ENCODE assay signal across 8 cellular contexts in the genomic region with DNA sequence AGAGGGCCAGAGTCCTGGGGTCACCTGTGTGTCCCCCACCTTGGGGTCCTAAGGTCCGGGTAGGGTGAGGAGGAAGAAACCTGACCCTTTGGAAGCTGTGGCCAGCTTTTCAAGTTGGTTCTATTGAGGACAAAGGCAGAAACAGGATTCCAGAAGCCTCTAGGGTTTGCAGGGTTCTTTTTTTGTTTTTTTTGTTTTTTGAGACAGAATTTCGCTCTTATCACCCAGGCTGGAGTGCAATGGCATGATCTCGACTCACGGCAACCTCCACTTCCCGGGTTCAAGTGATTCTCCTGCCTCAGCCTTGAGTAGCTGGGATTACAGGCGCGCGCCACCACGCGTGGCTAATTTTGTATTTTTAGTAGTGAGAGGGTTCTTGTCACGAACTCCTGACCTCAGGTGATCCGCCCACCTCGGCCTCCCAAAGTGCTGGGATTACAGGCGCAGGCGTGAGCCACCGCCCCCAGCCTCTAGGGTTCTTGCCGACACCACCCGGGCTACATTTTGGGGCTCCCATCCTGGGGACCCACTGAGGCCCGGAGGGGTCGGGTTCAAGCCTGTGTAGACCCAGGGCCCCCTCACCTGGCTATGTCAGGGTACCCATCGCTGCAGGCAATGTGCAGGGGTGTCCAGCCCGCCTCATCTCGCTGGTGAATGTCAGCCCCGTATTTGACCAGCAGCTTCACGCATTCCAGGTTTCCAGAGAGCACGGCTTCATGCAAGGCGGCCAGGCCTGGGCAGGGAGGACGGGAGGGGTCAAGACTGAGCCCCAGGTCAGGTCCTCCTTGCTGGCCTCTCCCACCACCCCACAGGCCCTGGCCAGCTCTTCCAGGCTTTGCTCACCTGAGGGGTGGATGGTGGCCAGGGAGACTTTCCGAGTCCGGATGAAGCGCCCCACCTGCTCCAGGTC. TPM values are rescaled to one million over a fixed set of nuclear protein-coding genes. Genes with fewer than 3 reads are reported as not detected.
DNase-seq lines count a peak whose midpoint lies in the region; ATAC-seq and TF ChIP-seq lines count a peak whose summit lies in the region.

No MANE protein-coding gene starts in this region.

- H3K4me3 ChIP-seq in ascending aorta, result peak overlapping the region; percentile 77 to 92
- peak overlapping the region; percentile 46 for H3K4me3 ChIP-seq in lower leg skin (ENCODE audit: low read depth, poor library complexity, severe bottlenecking)
- peak overlapping the region; percentile 69 to 85 for H3K4me3 ChIP-seq in tibial artery

- TF ChIP-seq CTCF in ascending aorta (IDR thresholded peaks at IDR 0.05) (no peak), lower leg skin (IDR thresholded peaks at IDR 0.05) (no peak), tibial artery (IDR thresholded peaks at IDR 0.05) (no peak)

- no peaks in the 10 kb centered on the region for H3K9me3 ChIP-seq in ascending aorta
- no peaks in the 10 kb centered on the region for H3K9me3 ChIP-seq in tibial artery

- no peak overlapping the region for H3K27ac Mint-ChIP-seq in activated T-cell treated with anti-CD3 and anti-CD28 coated beads, Interleukin-2, amount 50 U/mL, for 72 hours

- H3K4me3 Mint-ChIP-seq in activated T-cell treated with anti-CD3 and anti-CD28 coated beads, Interleukin-2, amount 50 U/mL, for 72 hours, result peak overlapping the region; percentile 85 to 89

- TF ChIP-seq POLR2A in lower leg skin (IDR thresholded peaks at IDR 0.05), result no peak

- H3K9me3 Mint-ChIP-seq in activated T-cell treated with anti-CD3 and anti-CD28 coated beads, Interleukin-2, amount 50 U/mL, for 72 hours, result no peaks in the 10 kb centered on the region

- H3K4me1 ChIP-seq in ascending aorta, result peaks cover 16 to 22% of the 10 kb centered on the region in 2 donors
- peaks cover 0 to 32% (median 22%) of the 10 kb centered on the region in 4 donors for H3K4me1 ChIP-seq in tibial artery

- DNase-seq in activated T-cell treated with anti-CD3 and anti-CD28 coated beads, Interleukin-2, amount 50 U/mL, for 72 hours, result no peak
- DNase-seq in activated T-cell treated with anti-CD3 and anti-CD28 coated beads for 4 hours, result no peak
- DNase-seq in ascending aorta (ENCODE audit: low spot score in 2 of 2), result no peak
- no peak for DNase-seq in lower leg skin (ENCODE audit: low spot score in 2 of 2)
- no peak for DNase-seq in tibial artery
- DNase-seq in effector CD8-positive, alpha-beta T cell (lab: John Stamatoyannopoulos, UW), result no peak
- no peak for DNase-seq in GM03348 (ENCODE audit: low spot score)

- no peaks in the 10 kb centered on the region for H3K27me3 Mint-ChIP-seq in activated T-cell treated with anti-CD3 and anti-CD28 coated beads, Interleukin-2, amount 50 U/mL, for 72 hours (ENCODE audit: low read depth)

- H3K27me3 ChIP-seq in ascending aorta (no peaks in the 10 kb centered on the region), tibial artery (no peaks in the 10 kb centered on the region)

- 81 to 89% methylated on average over 23 to 31 of the region's 31 CpGs for WGBS in lower leg skin, 2 donors

- peaks cover 0 to 6% of the 10 kb centered on the region in 2 donors for H3K36me3 Mint-ChIP-seq in activated T-cell treated with anti-CD3 and anti-CD28 coated beads, Interleukin-2, amount 50 U/mL, for 72 hours (ENCODE audit: insufficient read depth in 2 of 2)

- intact Hi-C loops in ascending aorta (cut with DNase I) (loop anchor here (5.0 kb wide), 1 partner anchor 38 kb away; a partner anchor contains a TSS), lower leg skin (cut with DNase I; ENCODE audit: low total_unique reads) (no loop called here), tibial artery (cut with DNase I; ENCODE audit: low total_unique reads) (no loop called here)

- ATAC-seq in activated T-cell treated with anti-CD3 and anti-CD28 coated beads, Interleukin-2, amount 50 U/mL, for 72 hours (replicated peaks in 1 of 2), result no peak
- ATAC-seq in HG02678 (IDR thresholded peaks at IDR 0.05; ENCODE audit: unreplicated experiment), result no peak

- peak overlapping the region; percentile 79 to 91 for H3K27ac ChIP-seq in ascending aorta
- peak overlapping the region; percentile 87 to 96 for H3K27ac ChIP-seq in tibial artery

- H3K4me1 Mint-ChIP-seq in activated T-cell treated with anti-CD3 and anti-CD28 coated beads, Interleukin-2, amount 50 U/mL, for 72 hours (ENCODE audit: low read depth), result peaks cover 37% of the 10 kb centered on the region

- H3K36me3 ChIP-seq in ascending aorta (no peaks in the 10 kb centered on the region), tibial artery (peaks cover 0 to 5% (median 0%) of the 10 kb centered on the region in 3 donors)

RNA-seq across cellular contexts. Expression of a gene that starts 0.7 kb away (rescaled TPM):
- not detected for total RNA-seq in activated T-cell treated with anti-CD3 and anti-CD28 coated beads, Interleukin-2, amount 50 U/mL, for 72 hours
- not detected for total RNA-seq in ascending aorta
- under 1 TPM in 1 of 4 donors, not detected in 3; 0.36 TPM for total RNA-seq in lower leg skin

RNA-seq across cellular contexts. Expression of a gene that starts 1.1 kb away (rescaled TPM):
- total RNA-seq in activated T-cell treated with anti-CD3 and anti-CD28 coated beads, Interleukin-2, amount 50 U/mL, for 72 hours, result 10 to 100 TPM; 61.9 to 77.2 TPM
- total RNA-seq in ascending aorta (149 TPM), lower leg skin (10 to 100 TPM; 21.6 to 41.0 (median 28.8) TPM)

RNA-seq across cellular contexts. Expression of a gene that starts 26.2 kb away (rescaled TPM):
- total RNA-seq in activated T-cell treated with anti-CD3 and anti-CD28 coated beads, Interleukin-2, amount 50 U/mL, for 72 hours, result 100 to 1,000 TPM; 430 to 436 TPM
- total RNA-seq in ascending aorta (670 TPM), lower leg skin (100 to 1,000 TPM; 685 to 999 (median 839) TPM)

RNA-seq across cellular contexts. Expression of a gene that starts 30.2 kb away (rescaled TPM):
- under 1 TPM in 1 of 2 donors, not detected in 1; 0.17 TPM for total RNA-seq in activated T-cell treated with anti-CD3 and anti-CD28 coated beads, Interleukin-2, amount 50 U/mL, for 72 hours
- total RNA-seq in ascending aorta, result not detected
- total RNA-seq in lower leg skin, result under 1 TPM; 0.16 to 0.71 (median 0.47) TPM

RNA-seq across cellular contexts. Expression of a gene that starts 37.0 kb away (rescaled TPM):
- 100 to 1,000 TPM; 369 to 410 TPM for total RNA-seq in activated T-cell treated with anti-CD3 and anti-CD28 coated beads, Interleukin-2, amount 50 U/mL, for 72 hours
- 314 TPM for total RNA-seq in ascending aorta
- 100 to 1,000 TPM; 144 to 280 (median 201) TPM for total RNA-seq in lower leg skin
